In genomic region chr10:133763875-133764820, GRCh38 we compare ENCODE assay signal across 8 cellular contexts.
DNase-seq lines count a peak whose midpoint lies in the region; ATAC-seq and TF ChIP-seq lines count a peak whose summit lies in the region.
"Not testable (repeated sequence)": the region's sequence is repeated elsewhere in the genome, so short reads cannot be mapped to it uniquely, and the experiment has no call there.

No MANE protein-coding gene starts in this region.

- TF ChIP-seq POLR2A in testis (IDR thresholded peaks at IDR 0.05): not testable (repeated sequence)

- POLR2A ChIA-PET in A673 (lab: Charles Lee; ENCODE audit: low non-redundant PET); HEK293 (lab: Yijun Ruan, JAX): not testable (repeated sequence)

- H3K4me3 Mint-ChIP-seq in activated CD8-positive, alpha-beta memory T cell treated with anti-CD3 and anti-CD28 coated beads, Interleukin-2, amount 10 ng/mL, durations not matched to agents 7 days and 5 days; natural killer cell: not testable (repeated sequence)

- not testable (repeated sequence) for H3K4me1 Mint-ChIP-seq in activated CD8-positive, alpha-beta memory T cell treated with anti-CD3 and anti-CD28 coated beads, Interleukin-2, amount 10 ng/mL, durations not matched to agents 7 days and 5 days; natural killer cell

- not testable (repeated sequence) for H3K36me3 Mint-ChIP-seq in activated CD8-positive, alpha-beta memory T cell treated with anti-CD3 and anti-CD28 coated beads, Interleukin-2, amount 10 ng/mL, durations not matched to agents 7 days and 5 days; natural killer cell

- ATAC-seq in activated CD8-positive, alpha-beta memory T cell treated with anti-CD3 and anti-CD28 coated beads, Interleukin-2, amount 10 ng/mL, durations not matched to agents 7 days and 5 days; natural killer cell: not testable (repeated sequence)

- DNase-seq in A673 (ENCODE audit: low spot score) (peak; percentile 0), SK-N-DZ (ENCODE audit: low spot score) (peak; percentile 0), astrocyte of the hippocampus (ENCODE audit: low read depth, low spot score) (peak; percentile 0), cardiac septum (ENCODE audit: low spot score) (peak; percentile 14), natural killer cell (peak; percentile 13), testis (peak; percentile 11)
- peak; percentile 34 for DNase-seq in activated CD8-positive, alpha-beta memory T cell treated with anti-CD3 and anti-CD28 coated beads, Interleukin-2, amount 10 ng/mL, durations not matched to agents 7 days and 5 days

- intact Hi-C loops in A673 (cut with micrococcal nuclease; ENCODE audit: unreplicated experiment); cardiac septum (cut with DNase I); natural killer cell (cut with micrococcal nuclease); testis (cut with DNase I; ENCODE audit: low total_unique reads): not testable (repeated sequence)

- WGBS in testis, 2 donors: 82 to 83% methylated on average over 3 to 4 of the region's 6 CpGs

- not testable (repeated sequence) for H3K36me3 ChIP-seq in A673 (ENCODE audit: insufficient read depth, low read length, poor library complexity, severe bottlenecking); HEK293 (ENCODE audit: control insufficient read depth in 2 of 2, insufficient read depth in 1 of 2, low read length in 2 of 2); testis (ENCODE audit: low read depth, missing control alignments)

- H3K9me3 ChIP-seq in A673 (ENCODE audit: low read depth, low read length, poor library complexity, severe bottlenecking); HEK293 (ENCODE audit: control insufficient read depth, insufficient read depth, low read depth, low read length); testis: not testable (repeated sequence)

- not testable (repeated sequence) for H3K4me3 ChIP-seq in A673 (ENCODE audit: low read depth, low read length, poor library complexity, severe bottlenecking); HEK293 (ENCODE audit: low read depth, low read length); testis

- H3K27me3 Mint-ChIP-seq in activated CD8-positive, alpha-beta memory T cell treated with anti-CD3 and anti-CD28 coated beads, Interleukin-2, amount 10 ng/mL, durations not matched to agents 7 days and 5 days; natural killer cell (ENCODE audit: low read depth in 2 of 2): not testable (repeated sequence)

- not testable (repeated sequence) for H3K9me3 Mint-ChIP-seq in activated CD8-positive, alpha-beta memory T cell treated with anti-CD3 and anti-CD28 coated beads, Interleukin-2, amount 10 ng/mL, durations not matched to agents 7 days and 5 days (ENCODE audit: low read depth); natural killer cell

- H3K27ac Mint-ChIP-seq in activated CD8-positive, alpha-beta memory T cell treated with anti-CD3 and anti-CD28 coated beads, Interleukin-2, amount 10 ng/mL, durations not matched to agents 7 days and 5 days; natural killer cell: not testable (repeated sequence)

- not testable (repeated sequence) for H3K4me1 ChIP-seq in A673 (ENCODE audit: insufficient read depth, low read length, poor library complexity, severe bottlenecking); HEK293 (ENCODE audit: control insufficient read depth, insufficient read depth, low read length); testis

- not testable (repeated sequence) for BruUV-seq in A673 (replicated peaks; lab: Mats Ljungman, UMichigan)

- not testable (repeated sequence) for H3K27ac ChIP-seq in A673 (ENCODE audit: low read depth, low read length, poor library complexity, severe bottlenecking); testis
- peak overlapping the region; percentile 32; the same call in 1 of the 2 replicates for H3K27ac ChIP-seq in HEK293 (ENCODE audit: extremely low read depth, low read depth, low read length)

- CTCF ChIA-PET in A673 (lab: Charles Lee); HEK293 (lab: Yijun Ruan, JAX); activated CD8-positive, alpha-beta memory T cell treated with anti-CD3 and anti-CD28 coated beads, Interleukin-2, amount 10 ng/mL, durations not matched to agents 7 days and 5 days (lab: Charles Lee): not testable (repeated sequence)

- TF ChIP-seq CTCF in A673 (conservative IDR thresholded peaks at IDR 0.05; ENCODE audit: low read depth, low read length); HEK293 (tag by site-specific recombination; IDR thresholded peaks at IDR 0.05); natural killer cell (IDR thresholded peaks at IDR 0.05); testis (IDR thresholded peaks at IDR 0.05): not testable (repeated sequence)

- not testable (repeated sequence) for H3K27me3 ChIP-seq in A673 (replicated peaks; ENCODE audit: insufficient read depth, low read depth, low read length, poor library complexity); testis

TF ChIP-seq in HEK293, 187 proteins besides CTCF, POLR2A, EP300 and RAD21:
- TF ChIP-seq PATZ1 (tag by site-specific recombination; IDR thresholded peaks at IDR 0.05) (peak; percentile 47), ZFP69B (tag by site-specific recombination; IDR thresholded peaks at IDR 0.05) (peak; percentile 55; the same call in 1 of the 2 replicates), ZNF324 (tag by site-specific recombination; IDR thresholded peaks at IDR 0.05) (0 out of 2 replicates have a peak, but pooled peaks have one; percentile 18), ZNF629 (tag by site-specific recombination; IDR thresholded peaks at IDR 0.05) (peak; percentile 21; the same call in 1 of the 2 replicates), ATF2 (tag by site-specific recombination; IDR thresholded peaks at IDR 0.05; ENCODE audit: low read depth) (peak; percentile 80), ZNF692 (tag by site-specific recombination; IDR thresholded peaks at IDR 0.05) (0 out of 2 replicates have a peak, but pooled peaks have one; percentile 24), MYNN (tag by site-specific recombination; IDR thresholded peaks at IDR 0.05; ENCODE audit: borderline replicate concordance) (0 out of 2 replicates have a peak, but pooled peaks have one; percentile 39), ZEB2 (tag by site-specific recombination; IDR thresholded peaks at IDR 0.05) (peak; percentile 69)
